In genomic region chrX:111129949-111130348, GRCh38 we compare ENCODE assay signal across 21 cellular contexts.
"Had no signal": no experiment of that assay in that cellular context is flagged by ENCODE, and none has a peak within 500 bp of the region (broad histone marks: within the 10 kb centered on the region; RNA-seq: fewer than 3 reads in every experiment).

No MANE protein-coding gene starts in this region.

- DNase-seq: activated CD4-positive, alpha-beta T cell treated with anti-CD3 and anti-CD28 coated beads, Interleukin-2, amount 10 ng/mL, durations not matched to agents 24 days and 14 days; activated CD4-positive, alpha-beta T cell treated with anti-CD3 and anti-CD28 coated beads, Interleukin-2, amount 50 U/mL, for 48 hours; activated CD4-positive, CD25-positive, alpha-beta regulatory T cell; activated gamma-delta T cell; activated naive CD4-positive, alpha-beta T cell treated with anti-CD3 and anti-CD28 coated beads for 36 hours; activated T-cell treated with anti-CD3 and anti-CD28 coated beads, Interleukin-2, amount 50 U/mL, for 4 hours; amygdala; brain microvascular endothelial cell; central memory CD4-positive, alpha-beta T cell; MM.1S; NCI-H1105; NCI-H1436; NCI-H1694 treated with DMSO at 0.1 percent for 48 hours; NCI-H2029 treated with DMSO at 0.1 percent for 48 hours; NCI-H510A treated with DMSO at 0.1 percent for 48 hours; NCI-H69; Peyer's patch; Right ventricle myocardium superior; SJCRH30; SK-N-SH had no signal

- H3K4me3 ChIP-seq: Peyer's patch, SJCRH30 had no signal

- H3K36me3 Mint-ChIP-seq: activated naive CD8-positive, alpha-beta T cell had no signal

- H3K27me3 Mint-ChIP-seq: activated CD4-positive, alpha-beta T cell treated with anti-CD3 and anti-CD28 coated beads, Interleukin-2, amount 10 ng/mL, durations not matched to agents 24 days and 14 days; activated naive CD8-positive, alpha-beta T cell had no signal

- H3K27ac Mint-ChIP-seq: activated CD4-positive, alpha-beta T cell treated with anti-CD3 and anti-CD28 coated beads, Interleukin-2, amount 10 ng/mL, durations not matched to agents 24 days and 14 days; activated naive CD4-positive, alpha-beta T cell treated with anti-CD3 and anti-CD28 coated beads for 36 hours; activated naive CD8-positive, alpha-beta T cell had no signal

- H3K9me3 Mint-ChIP-seq: activated naive CD4-positive, alpha-beta T cell treated with anti-CD3 and anti-CD28 coated beads for 36 hours; activated T-cell treated with anti-CD3 and anti-CD28 coated beads, Interleukin-2, amount 50 U/mL, for 4 hours had no signal

- H3K4me3 Mint-ChIP-seq: activated CD4-positive, alpha-beta T cell treated with anti-CD3 and anti-CD28 coated beads, Interleukin-2, amount 10 ng/mL, durations not matched to agents 24 days and 14 days; activated naive CD4-positive, alpha-beta T cell treated with anti-CD3 and anti-CD28 coated beads for 36 hours; activated naive CD8-positive, alpha-beta T cell; activated T-cell treated with anti-CD3 and anti-CD28 coated beads, Interleukin-2, amount 50 U/mL, for 4 hours had no signal
